In the genomic region with DNA sequence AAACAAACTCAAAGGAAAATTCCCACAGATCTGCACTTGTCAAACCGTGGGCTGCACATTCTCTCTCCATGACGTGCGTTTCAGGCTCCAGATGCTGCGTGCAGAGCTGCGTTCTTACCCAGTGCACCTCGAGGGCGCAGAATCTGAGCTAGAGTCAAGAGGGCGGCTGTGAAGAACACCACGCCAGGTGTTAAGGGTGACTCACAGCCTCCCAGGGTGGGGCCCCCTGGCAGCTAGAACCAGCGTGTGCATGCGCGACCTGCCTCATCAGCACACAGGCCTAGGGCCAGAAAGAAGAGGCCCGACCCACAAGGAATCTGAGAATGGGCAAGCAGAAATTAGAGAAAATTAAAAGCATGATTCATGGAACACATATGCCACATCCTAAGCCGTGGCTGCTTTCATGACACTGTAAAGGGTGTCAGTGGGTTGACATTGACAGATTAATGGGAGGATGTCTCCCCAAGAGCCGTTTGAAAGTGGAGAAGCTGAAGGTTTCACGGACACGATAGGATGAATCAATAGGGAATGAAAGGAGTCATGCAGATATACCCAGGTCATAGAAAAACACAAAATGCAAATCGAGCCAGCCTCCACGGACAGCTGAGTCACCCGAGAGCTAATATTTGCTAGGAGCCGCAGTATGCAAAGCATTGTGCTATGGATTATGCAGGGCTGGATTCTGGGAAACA, we compare ENCODE assay signal across 8 cellular contexts. TPM values are rescaled to one million over a fixed set of nuclear protein-coding genes. Genes with fewer than 3 reads are reported as not detected.
A peak's percentile ranks its signal among the peaks of the same experiment; 100 is the strongest.
DNase-seq lines count a peak whose midpoint lies in the region; ATAC-seq, FAIRE-seq and TF ChIP-seq lines count a peak whose summit lies in the region.

No MANE protein-coding gene starts in this region.

- H3K4me1 Mint-ChIP-seq in activated CD8-positive, alpha-beta T cell treated with anti-CD3 and anti-CD28 coated beads for 36 hours (ENCODE audit: low read depth) = no peaks in the 10 kb centered on the region

- CTCF ChIA-PET in activated CD8-positive, alpha-beta T cell treated with anti-CD3 and anti-CD28 coated beads for 36 hours (lab: Charles Lee) = interaction anchor here (0.7 kb wide), 1 partner anchor 9 kb away, joined by 3 read pairs; no protein-coding TSS in a partner anchor

- H3K27me3 Mint-ChIP-seq in activated CD8-positive, alpha-beta T cell treated with anti-CD3 and anti-CD28 coated beads for 36 hours = peaks cover 4% of the 10 kb centered on the region

- ATAC-seq in RWPE2 (ENCODE audit: low read depth) = peak; percentile 84
- ATAC-seq in activated CD8-positive, alpha-beta T cell treated with anti-CD3 and anti-CD28 coated beads for 36 hours = no peak

- no peaks in the 10 kb centered on the region for H3K36me3 ChIP-seq in RWPE2 (ENCODE audit: low read depth)

- intact Hi-C loops in activated CD8-positive, alpha-beta T cell treated with anti-CD3 and anti-CD28 coated beads for 36 hours (cut with micrococcal nuclease) = no loop called here
- intact Hi-C loops in cardiac septum (cut with DNase I) = no loop called here

- POLR2A ChIA-PET in activated CD8-positive, alpha-beta T cell treated with anti-CD3 and anti-CD28 coated beads for 36 hours (lab: Charles Lee) = interaction anchor here (0.8 kb wide), 1 partner anchor 1290 kb away, joined by 3 read pairs; no protein-coding TSS in a partner anchor

- FAIRE-seq in HTR-8/SVneo (lab: Jason Lieb, UNC) = peak; percentile 97

- H3K9me3 Mint-ChIP-seq in activated CD8-positive, alpha-beta T cell treated with anti-CD3 and anti-CD28 coated beads for 36 hours = peaks cover 4% of the 10 kb centered on the region

- no peaks in the 10 kb centered on the region for H3K36me3 Mint-ChIP-seq in activated CD8-positive, alpha-beta T cell treated with anti-CD3 and anti-CD28 coated beads for 36 hours (ENCODE audit: low read depth)

- no peak overlapping the region for H3K27ac Mint-ChIP-seq in activated CD8-positive, alpha-beta T cell treated with anti-CD3 and anti-CD28 coated beads for 36 hours

- H3K27ac ChIP-seq in RWPE2 (ENCODE audit: poor library complexity, severe bottlenecking) = peak overlapping the region; percentile 98

- no peaks in the 10 kb centered on the region for H3K9me3 ChIP-seq in RWPE2 (ENCODE audit: severe bottlenecking)

- TF ChIP-seq CTCF in RWPE2 (IDR thresholded peaks at IDR 0.05; ENCODE audit: poor library complexity, severe bottlenecking) = no peak
- no peak for TF ChIP-seq CTCF in activated CD8-positive, alpha-beta T cell treated with anti-CD3 and anti-CD28 coated beads for 36 hours (IDR thresholded peaks at IDR 0.05)

- no peak overlapping the region for H3K4me3 Mint-ChIP-seq in activated CD8-positive, alpha-beta T cell treated with anti-CD3 and anti-CD28 coated beads for 36 hours

- no peak overlapping the region for H3K4me3 ChIP-seq in RWPE2 (ENCODE audit: severe bottlenecking)

- H3K4me1 ChIP-seq in RWPE2 (ENCODE audit: insufficient read depth, poor library complexity, severe bottlenecking) = peaks cover 43% of the 10 kb centered on the region

- H3K27me3 ChIP-seq in RWPE2 (ENCODE audit: insufficient read depth, poor library complexity, severe bottlenecking) = no peaks in the 10 kb centered on the region

- DNase-seq in A172 (ENCODE audit: low spot score) (peak; percentile 88), HTR-8/SVneo (ENCODE audit: insufficient read length, low spot score) (peak; percentile 90), RWPE2 (ENCODE audit: low spot score) (peak; percentile 99), islet precursor cell (peak; percentile 93), cardiac septum (ENCODE audit: low spot score) (no peak), NAMALWA (ENCODE audit: low spot score) (no peak)
- no peak for DNase-seq in activated CD4-positive, CD25-positive, alpha-beta regulatory T cell (lab: John Stamatoyannopoulos, UW)
- no peak for DNase-seq in activated CD8-positive, alpha-beta T cell treated with anti-CD3 and anti-CD28 coated beads for 36 hours

RNA-seq across cellular contexts. Expression of gene MARCHF10, which starts 29.0 kb away (rescaled TPM):
- total RNA-seq in A172 (2014; rRNA removed; shearing (Covaris generic)) = 0.19 TPM in 1 of 2 replicates, not detected in the other
- total RNA-seq in activated CD8-positive, alpha-beta T cell treated with anti-CD3 and anti-CD28 coated beads for 36 hours = not detected
- not detected for total RNA-seq in cardiac septum

Comparison
In these comparisons a context has a peak if more than half of its experiments do, and no peak if none do; other contexts are left out.
1. DNase-seq: peak in A172 (single experiment), HTR-8/SVneo (single experiment), RWPE2 (single experiment) and islet precursor cell (single experiment); none in activated CD4-positive, CD25-positive, alpha-beta regulatory T cell (0 of 4), activated CD8-positive, alpha-beta T cell treated with anti-CD3 and anti-CD28 coated beads for 36 hours (single experiment), cardiac septum (single experiment) and NAMALWA (single experiment).